ENCODE assay signal across 1 cellular context in genomic region chr13:42039946-42040729, GRCh38.
TF ChIP-seq lines count a peak whose summit lies in the region.

No MANE protein-coding gene starts in this region.

TF ChIP-seq in WTC11, 78 proteins besides CTCF, POLR2A, EP300 and RAD21 (continued from another document):
- TF ChIP-seq ZNF317 (CRISPR knock-in tag; IDR thresholded peaks at IDR 0.05; ENCODE audit: borderline replicate concordance, low read depth) (no peak; the same call in 1 of the 2 replicates), NFYB (CRISPR knock-in tag; conservative IDR thresholded peaks at IDR 0.05; ENCODE audit: low read depth) (no peak), GRHL2 (CRISPR knock-in tag; IDR thresholded peaks at IDR 0.05; ENCODE audit: insufficient replicate concordance, severe bottlenecking) (no peak)
